Comparison of ENCODE assay signal across 8 cellular contexts in genomic region chr3:126083511-126083912, GRCh38. TPM values are rescaled to one million over a fixed set of nuclear protein-coding genes. Genes with fewer than 3 reads are reported as not detected.
DNase-seq lines count a peak whose midpoint lies in the region; ATAC-seq and TF ChIP-seq lines count a peak whose summit lies in the region.

No MANE protein-coding gene starts in this region.

- WGBS in heart right ventricle, 2 donors = 0 to 1% methylated on average over 23 to 30 of the region's 30 CpGs
- 2 to 6% (median 6%) methylated on average over 21 to 30 of the region's 30 CpGs for WGBS in psoas muscle, 3 donors

- peak overlapping the region; percentile 87 for H3K27ac Mint-ChIP-seq in activated naive CD4-positive, alpha-beta T cell treated with anti-CD3 and anti-CD28 coated beads, Interleukin-2, amount 10 ng/mL, durations not matched to agents 7 days and 5 days

- peak overlapping the region; percentile 85 for H3K4me3 Mint-ChIP-seq in activated naive CD4-positive, alpha-beta T cell treated with anti-CD3 and anti-CD28 coated beads, Interleukin-2, amount 10 ng/mL, durations not matched to agents 7 days and 5 days

- DNase-seq in AG20443 (ENCODE audit: low spot score) = peak; percentile 70
- peak; percentile 57 for DNase-seq in NCI-H69 (lab: John Stamatoyannopoulos, UW)
- DNase-seq in activated naive CD4-positive, alpha-beta T cell treated with anti-CD3 and anti-CD28 coated beads, Interleukin-2, amount 10 ng/mL, durations not matched to agents 7 days and 5 days = peak; percentile 70
- no peak for DNase-seq in heart right ventricle
- peak in 1 of 2 donors; percentile 48 for DNase-seq in psoas muscle
- no peak for DNase-seq in D341Med (ENCODE audit: low spot score)

- H3K36me3 ChIP-seq in heart right ventricle (no peaks in the 10 kb centered on the region), psoas muscle (ENCODE audit: insufficient read depth in 1 of 2, low read depth in 1 of 2) (no peaks in the 10 kb centered on the region)

- peaks cover 0 to 27% (median 17%) of the 10 kb centered on the region in 9 donors for H3K4me1 ChIP-seq in heart right ventricle
- H3K4me1 ChIP-seq in psoas muscle = peaks cover 17% of the 10 kb centered on the region

- intact Hi-C loops in heart right ventricle (cut with DNase I) (loop anchor here in 8 of 10 donors (5.0 to 10.0 kb wide), 6 partner anchors 89 to 1979 kb away; no protein-coding TSS in a partner anchor), psoas muscle (cut with DNase I) (loop anchor here in 1 of 2 donors (5.0 kb wide), 1 partner anchor 91 kb away; no protein-coding TSS in a partner anchor)

- peaks cover 24% of the 10 kb centered on the region for H3K4me1 Mint-ChIP-seq in activated naive CD4-positive, alpha-beta T cell treated with anti-CD3 and anti-CD28 coated beads, Interleukin-2, amount 10 ng/mL, durations not matched to agents 7 days and 5 days

- H3K27me3 ChIP-seq in heart right ventricle (no peaks in the 10 kb centered on the region), psoas muscle (ENCODE audit: insufficient read depth in 3 of 3, low read length in 2 of 3) (no peaks in the 10 kb centered on the region)

- ATAC-seq in GM18519 (IDR thresholded peaks at IDR 0.05; ENCODE audit: low FRiP score, unreplicated experiment) (peak; percentile 18), HG03045 (IDR thresholded peaks at IDR 0.05; ENCODE audit: unreplicated experiment) (peak; percentile 47), heart right ventricle (peak; percentile 60 to 80 (median 69)), psoas muscle (peak; percentile 17 to 50 (median 39))

- TF ChIP-seq CTCF in heart right ventricle (IDR thresholded peaks at IDR 0.05) (no peak), psoas muscle (IDR thresholded peaks at IDR 0.05) (no peak)

- CTCF ChIA-PET in activated naive CD4-positive, alpha-beta T cell treated with anti-CD3 and anti-CD28 coated beads, Interleukin-2, amount 10 ng/mL, durations not matched to agents 7 days and 5 days (lab: Charles Lee) = no interaction called here

- no peaks in the 10 kb centered on the region for H3K27me3 Mint-ChIP-seq in activated naive CD4-positive, alpha-beta T cell treated with anti-CD3 and anti-CD28 coated beads, Interleukin-2, amount 10 ng/mL, durations not matched to agents 7 days and 5 days

- peaks cover 0 to 11% (median 0%) of the 10 kb centered on the region in 11 donors for H3K9me3 ChIP-seq in heart right ventricle
- H3K9me3 ChIP-seq in psoas muscle = no peaks in the 10 kb centered on the region

- H3K27ac ChIP-seq in heart right ventricle = peak overlapping the region; percentile 77 to 94 (median 88)
- peak overlapping the region; percentile 97 for H3K27ac ChIP-seq in psoas muscle

- peaks cover 3% of the 10 kb centered on the region for H3K36me3 Mint-ChIP-seq in activated naive CD4-positive, alpha-beta T cell treated with anti-CD3 and anti-CD28 coated beads, Interleukin-2, amount 10 ng/mL, durations not matched to agents 7 days and 5 days

- H3K4me3 ChIP-seq in heart right ventricle (peak overlapping the region; percentile 45 to 93 (median 78)), psoas muscle (peak overlapping the region; percentile 83)

- H3K9me3 Mint-ChIP-seq in activated naive CD4-positive, alpha-beta T cell treated with anti-CD3 and anti-CD28 coated beads, Interleukin-2, amount 10 ng/mL, durations not matched to agents 7 days and 5 days = peaks cover 7% of the 10 kb centered on the region

RNA-seq across cellular contexts. Expression of gene SLC41A3, which starts 0.4 kb away (rescaled TPM):
- 10 to 100 TPM; 29.4 to 48.2 (median 40.1) TPM for total RNA-seq in heart right ventricle
- 10 to 100 TPM; 28.6 to 49.5 TPM for polyA plus RNA-seq in heart right ventricle
- total RNA-seq in psoas muscle = 10 to 100 TPM; 37.5 to 58.9 (median 45.3) TPM
- polyA plus RNA-seq in psoas muscle = 10 to 100 TPM; 28.7 to 36.9 (median 34.7) TPM

Comparison
In these comparisons a context has a peak if more than half of its experiments do, and no peak if none do; other contexts are left out.
1. DNase-seq: peak in AG20443 (single experiment), NCI-H69 (single experiment) and activated naive CD4-positive, alpha-beta T cell treated with anti-CD3 and anti-CD28 coated beads, Interleukin-2, amount 10 ng/mL, durations not matched to agents 7 days and 5 days (single experiment); none in heart right ventricle (0 of 2) and D341Med (single experiment).
2. ATAC-seq: peak in every context shown above with its lines; median percentile 69 in heart right ventricle; 47 in HG03045; 39 in psoas muscle; 18 in GM18519.